ENCODE assay signal across 9 cellular contexts in genomic region chr13:79782541-79783216, GRCh38.
DNase-seq lines count a peak whose midpoint lies in the region; ATAC-seq and TF ChIP-seq lines count a peak whose summit lies in the region.
"Had no signal": no experiment of that assay in that cellular context is flagged by ENCODE, and none has a peak within 500 bp of the region (broad histone marks: within the 10 kb centered on the region; RNA-seq: fewer than 3 reads in every experiment).

No MANE protein-coding gene starts in this region.

- peaks cover 24% of the 10 kb centered on the region for H3K9me3 Mint-ChIP-seq in nephron progenitor cell
- H3K9me3 Mint-ChIP-seq in effector memory CD8-positive, alpha-beta T cell: peaks cover 0 to 4% of the 10 kb centered on the region in 2 donors
- H3K9me3 Mint-ChIP-seq: activated naive CD8-positive, alpha-beta T cell treated with anti-CD3 and anti-CD28 coated beads, Interleukin-2, amount 50 U/mL, for 24 hours had no signal

- no peaks in the 10 kb centered on the region for H3K36me3 ChIP-seq in fibroblast of lung (ENCODE audit: control insufficient read depth, insufficient read depth, low read length)

- H3K36me3 Mint-ChIP-seq in nephron progenitor cell (ENCODE audit: low read depth): peaks cover 13% of the 10 kb centered on the region
- no peaks in the 10 kb centered on the region for H3K36me3 Mint-ChIP-seq in effector memory CD8-positive, alpha-beta T cell (ENCODE audit: insufficient read depth)

- H3K4me1 ChIP-seq in fibroblast of lung (ENCODE audit: control insufficient read depth, extremely low read depth, insufficient read depth, low read length): no peaks in the 10 kb centered on the region

- H3K27ac ChIP-seq in fibroblast of lung (ENCODE audit: insufficient read depth, low read length): no peak overlapping the region

- peaks cover 64% of the 10 kb centered on the region for H3K4me1 Mint-ChIP-seq in nephron progenitor cell
- no peaks in the 10 kb centered on the region for H3K4me1 Mint-ChIP-seq in effector memory CD8-positive, alpha-beta T cell (ENCODE audit: low read depth in 2 of 2)
- H3K4me1 Mint-ChIP-seq: activated naive CD8-positive, alpha-beta T cell treated with anti-CD3 and anti-CD28 coated beads, Interleukin-2, amount 50 U/mL, for 24 hours had no signal

- in situ Hi-C loops in GM13976 (cut with MboI; ENCODE audit: low sequenced_read_pairs, unreplicated experiment): loop anchor here (25.0 kb wide), 1 partner anchor 580 kb away; no protein-coding TSS in a partner anchor

- H3K9ac ChIP-seq in fibroblast of lung (ENCODE audit: insufficient read depth, low read length): no peak overlapping the region

- no peaks in the 10 kb centered on the region for H3K9me3 ChIP-seq in fibroblast of lung (ENCODE audit: control insufficient read depth, insufficient read depth, low read depth, low read length)

- peak overlapping the region; percentile 62 for H2AFZ ChIP-seq in fibroblast of lung (ENCODE audit: low read length)

- no peak overlapping the region for H3K4me3 ChIP-seq in fibroblast of lung (replicated peaks in 1 of 4; ENCODE audit: control extremely low read depth in 1 of 4, insufficient read depth in 1 of 4, low read depth in 3 of 4, low read length in 4 of 4)

- H3K4me2 ChIP-seq in fibroblast of lung (ENCODE audit: extremely low read depth, insufficient read depth, low read length): peak overlapping the region; percentile 54

- no peak for TF ChIP-seq CTCF in fibroblast of lung (conservative IDR thresholded peaks at IDR 0.05 in 1 of 2, IDR thresholded peaks at IDR 0.05 in 1 of 2; ENCODE audit: low read depth in 1 of 2, low read length in 2 of 2)
- TF ChIP-seq CTCF in nephron progenitor cell (IDR thresholded peaks at IDR 0.05): no peak
- TF ChIP-seq CTCF in omental fat pad (IDR thresholded peaks at IDR 0.05): no peak
- no peak for TF ChIP-seq CTCF in GM13976 (IDR thresholded peaks at IDR 0.05; ENCODE audit: borderline replicate concordance, control extremely low read depth, extremely low read depth, insufficient read depth, missing control alignments)

- no peak for ATAC-seq in omental fat pad (ENCODE audit: low FRiP score)
- no peak for ATAC-seq in effector memory CD8-positive, alpha-beta T cell (replicated peaks)
- ATAC-seq: activated naive CD8-positive, alpha-beta T cell treated with anti-CD3 and anti-CD28 coated beads, Interleukin-2, amount 50 U/mL, for 24 hours had no signal

- H3K27me3 Mint-ChIP-seq in nephron progenitor cell (ENCODE audit: low read depth, poor library complexity): no peaks in the 10 kb centered on the region
- no peaks in the 10 kb centered on the region for H3K27me3 Mint-ChIP-seq in effector memory CD8-positive, alpha-beta T cell
- H3K27me3 Mint-ChIP-seq: activated naive CD8-positive, alpha-beta T cell treated with anti-CD3 and anti-CD28 coated beads, Interleukin-2, amount 50 U/mL, for 24 hours had no signal

- H4K20me1 ChIP-seq in fibroblast of lung (ENCODE audit: control insufficient read depth, extremely low read depth, insufficient read depth, low read length): no peaks in the 10 kb centered on the region

- peak overlapping the region; percentile 99 for H3K27ac Mint-ChIP-seq in nephron progenitor cell
- H3K27ac Mint-ChIP-seq in effector memory CD8-positive, alpha-beta T cell: no peak overlapping the region
- H3K27ac Mint-ChIP-seq: activated naive CD8-positive, alpha-beta T cell treated with anti-CD3 and anti-CD28 coated beads, Interleukin-2, amount 50 U/mL, for 24 hours had no signal

- H3K4me3 Mint-ChIP-seq in nephron progenitor cell: peak overlapping the region; percentile 65
- no peak overlapping the region for H3K4me3 Mint-ChIP-seq in effector memory CD8-positive, alpha-beta T cell
- H3K4me3 Mint-ChIP-seq: activated naive CD8-positive, alpha-beta T cell treated with anti-CD3 and anti-CD28 coated beads, Interleukin-2, amount 50 U/mL, for 24 hours had no signal

- H3K79me2 ChIP-seq in fibroblast of lung (ENCODE audit: control insufficient read depth, insufficient read depth, low read length): no peaks in the 10 kb centered on the region

- peak; percentile 66 for DNase-seq in Daoy (ENCODE audit: low read depth)
- peak; percentile 92 for DNase-seq in NCI-H748 treated with DMSO at 0.1 percent for 48 hours (lab: John Stamatoyannopoulos, UW)
- DNase-seq in fibroblast of lung (ENCODE audit: low read depth in 2 of 2): peak; percentile 74 to 89
- DNase-seq in nephron progenitor cell: peak; percentile 74
- DNase-seq in omental fat pad (ENCODE audit: low spot score): no peak
- no peak for DNase-seq in effector memory CD8-positive, alpha-beta T cell
- DNase-seq in NK-92 (lab: John Stamatoyannopoulos, UW; ENCODE audit: unreplicated experiment): no peak
- no peak for DNase-seq in GM13976 (ENCODE audit: low spot score)
- DNase-seq: activated naive CD8-positive, alpha-beta T cell treated with anti-CD3 and anti-CD28 coated beads, Interleukin-2, amount 50 U/mL, for 24 hours had no signal

- no peaks in the 10 kb centered on the region for H3K27me3 ChIP-seq in fibroblast of lung (ENCODE audit: control insufficient read depth, insufficient read depth, low read length)

Comparison
In these comparisons a context has a peak if more than half of its experiments do, and no peak if none do; other contexts are left out.
1. DNase-seq: peak in Daoy (single experiment), NCI-H748 treated with DMSO at 0.1 percent for 48 hours (single experiment), fibroblast of lung (2 of 2) and nephron progenitor cell (single experiment); none in omental fat pad (single experiment), effector memory CD8-positive, alpha-beta T cell (0 of 3), NK-92 (single experiment) and GM13976 (single experiment).